9 cellular contexts compared by ENCODE assay signal in genomic region chr13:60448907-60449510, GRCh38. TPM values are rescaled to one million over a fixed set of nuclear protein-coding genes. Genes with fewer than 3 reads are reported as not detected.
DNase-seq lines count a peak whose midpoint lies in the region; ATAC-seq and TF ChIP-seq lines count a peak whose summit lies in the region.
"Had no signal": no experiment of that assay in that cellular context is flagged by ENCODE, and none has a peak within 500 bp of the region (broad histone marks: within the 10 kb centered on the region; RNA-seq: fewer than 3 reads in every experiment).

No MANE protein-coding gene starts in this region.

- peak; percentile 87 for TF ChIP-seq CTCF in fibroblast of the aortic adventitia (IDR thresholded peaks at IDR 0.05; ENCODE audit: insufficient read depth, low read length)
- TF ChIP-seq CTCF in prostate gland (IDR thresholded peaks at IDR 0.05) = peak; percentile 24 to 67 (median 57)

- intact Hi-C loops in prostate gland (cut with DNase I) = no loop called here

- no peak overlapping the region for H3K4me3 ChIP-seq in Jurkat, Clone E6-1 (ENCODE audit: low read length)
- no peak overlapping the region for H3K4me3 ChIP-seq in fibroblast of the aortic adventitia (ENCODE audit: low read depth, low read length)
- no peak overlapping the region for H3K4me3 ChIP-seq in prostate gland
- H3K4me3 ChIP-seq: BLaER1 treated with 17β-estradiol and CSF1 and Interleukin-3, amounts not matched to agents 10 nM and 100 nM had no signal

- no peak overlapping the region for H3K27ac ChIP-seq in prostate gland
- H3K27ac ChIP-seq: BLaER1 treated with 17β-estradiol and CSF1 and Interleukin-3, amounts not matched to agents 10 nM and 100 nM had no signal

- ATAC-seq in GM21528 (IDR thresholded peaks at IDR 0.05; ENCODE audit: low FRiP score, unreplicated experiment) = peak; percentile 89

- H3K9me3 ChIP-seq in prostate gland = no peaks in the 10 kb centered on the region
- H3K9me3 ChIP-seq: BLaER1 treated with 17β-estradiol and CSF1 and Interleukin-3, amounts not matched to agents 10 nM and 100 nM had no signal

- 45% methylated on average over 2 of the region's 2 CpGs for WGBS in prostate gland

- H3K4me1 ChIP-seq in prostate gland (replicated peaks) = no peaks in the 10 kb centered on the region
- H3K4me1 ChIP-seq: BLaER1 treated with 17β-estradiol and CSF1 and Interleukin-3, amounts not matched to agents 10 nM and 100 nM had no signal

- DNase-seq in DMS53 (lab: John Stamatoyannopoulos, UW) (peak; percentile 32), DMS53 treated with DMSO at 0.1 percent for 48 hours (lab: John Stamatoyannopoulos, UW; ENCODE audit: unreplicated experiment) (no peak), SKM-1 (lab: John Stamatoyannopoulos, UW; ENCODE audit: unreplicated experiment) (peak; percentile 27), fibroblast of the aortic adventitia (ENCODE audit: low read depth) (peak; percentile 81), prostate gland (ENCODE audit: low spot score) (no peak)
- peak; percentile 46 for DNase-seq in Jurkat, Clone E6-1 (ENCODE audit: low read depth, low spot score)
- no peak for DNase-seq in stimulated activated CD4-positive, alpha-beta T cell treated with anti-CD3 and anti-CD28 coated beads, Interleukin-4, amount 100 ng/mL, for 4 hours

- H3K36me3 ChIP-seq in prostate gland = no peaks in the 10 kb centered on the region

- TF ChIP-seq POLR2A in prostate gland (IDR thresholded peaks at IDR 0.05) = no peak

- H3K27me3 ChIP-seq in prostate gland (replicated peaks; ENCODE audit: insufficient read depth) = no peaks in the 10 kb centered on the region
- H3K27me3 ChIP-seq: BLaER1 treated with 17β-estradiol and CSF1 and Interleukin-3, amounts not matched to agents 10 nM and 100 nM had no signal

RNA-seq across cellular contexts. Expression of gene TDRD3, which starts 52.0 kb away (rescaled TPM):
- polyA plus RNA-seq in Jurkat, Clone E6-1 (2012; ENCODE audit: insufficient read depth, insufficient read length) = 16.2 TPM
- total RNA-seq in fibroblast of the aortic adventitia (ENCODE audit: low replicate concordance) (25.8 and 34.1 TPM in 2 replicates), prostate gland (10 to 100 TPM; 14.6 to 14.7 TPM)

Comparison
In these comparisons a context has a peak if more than half of its experiments do, and no peak if none do; other contexts are left out.
1. DNase-seq: peak in DMS53 (single experiment), Jurkat, Clone E6-1 (single experiment), SKM-1 (single experiment) and fibroblast of the aortic adventitia (single experiment); none in DMS53 treated with DMSO at 0.1 percent for 48 hours (single experiment), prostate gland (single experiment) and stimulated activated CD4-positive, alpha-beta T cell treated with anti-CD3 and anti-CD28 coated beads, Interleukin-4, amount 100 ng/mL, for 4 hours (0 of 2).